In genomic region chr13:33270906-33271538, GRCh38 we compare ENCODE assay signal across 12 cellular contexts. TPM values are rescaled to one million over a fixed set of nuclear protein-coding genes. Genes with fewer than 3 reads are reported as not detected.
DNase-seq lines count a peak whose midpoint lies in the region; TF ChIP-seq lines count a peak whose summit lies in the region.
"Had no signal": no experiment of that assay in that cellular context is flagged by ENCODE, and none has a peak within 500 bp of the region (broad histone marks: within the 10 kb centered on the region; RNA-seq: fewer than 3 reads in every experiment).

No MANE protein-coding gene starts in this region.

- peaks cover 14% of the 10 kb centered on the region for H3K27me3 Mint-ChIP-seq in activated naive CD8-positive, alpha-beta T cell treated with anti-CD3 and anti-CD28 coated beads for 36 hours

- no peaks in the 10 kb centered on the region for H3K9me3 Mint-ChIP-seq in activated naive CD8-positive, alpha-beta T cell treated with anti-CD3 and anti-CD28 coated beads for 36 hours

- TF ChIP-seq CTCF in liver (IDR thresholded peaks at IDR 0.05; ENCODE audit: low read depth, low read length, missing input control) (no peak), coronary artery (IDR thresholded peaks at IDR 0.05) (no peak)

- H3K4me1 Mint-ChIP-seq in activated naive CD8-positive, alpha-beta T cell treated with anti-CD3 and anti-CD28 coated beads for 36 hours: no peaks in the 10 kb centered on the region

- no peak overlapping the region for H3K4me3 Mint-ChIP-seq in activated naive CD8-positive, alpha-beta T cell treated with anti-CD3 and anti-CD28 coated beads for 36 hours

- no peaks in the 10 kb centered on the region for H3K36me3 Mint-ChIP-seq in activated naive CD8-positive, alpha-beta T cell treated with anti-CD3 and anti-CD28 coated beads for 36 hours

- no peaks in the 10 kb centered on the region for H3K27me3 ChIP-seq in liver (ENCODE audit: control insufficient read depth in 4 of 4, insufficient read depth in 4 of 4, low read length in 3 of 4)
- H3K27me3 ChIP-seq: BLaER1, brain microvascular endothelial cell had no signal

- no peaks in the 10 kb centered on the region for H3K9me3 ChIP-seq in liver (ENCODE audit: control insufficient read depth in 4 of 4, low read length in 3 of 4)
- H3K9me3 ChIP-seq: BLaER1 had no signal

- H3K27ac ChIP-seq in liver (ENCODE audit: low read depth in 1 of 2, low read length in 2 of 2) (peak overlapping the region; percentile 9 to 66), substantia nigra (ENCODE audit: low read depth, low read length, poor library complexity, severe bottlenecking) (peak overlapping the region; percentile 43), coronary artery (peak overlapping the region in 1 of 2 donors; percentile 64)
- H3K27ac ChIP-seq: BLaER1, brain microvascular endothelial cell had no signal

- no peak overlapping the region for H3K9ac ChIP-seq in liver (ENCODE audit: low read depth in 1 of 2, low read length in 2 of 2)
- H3K9ac ChIP-seq: BLaER1 had no signal

- peaks cover 7 to 66% (median 37%) of the 10 kb centered on the region in 4 donors for H3K4me1 ChIP-seq in liver (ENCODE audit: control insufficient read depth in 4 of 4, insufficient read depth in 4 of 4, low read length in 3 of 4)
- H3K4me1 ChIP-seq: BLaER1 had no signal

- WGBS in liver: 61% methylated on average over 3 of the region's 3 CpGs

- no peaks in the 10 kb centered on the region for H3K36me3 ChIP-seq in liver (ENCODE audit: control insufficient read depth in 4 of 4, insufficient read depth in 3 of 4, low read depth in 1 of 4, low read length in 3 of 4)
- H3K36me3 ChIP-seq: BLaER1 had no signal

- no peak overlapping the region for H3K4me3 ChIP-seq in liver (ENCODE audit: low read depth in 1 of 3, low read length in 3 of 3)
- H3K4me3 ChIP-seq in coronary artery: no peak overlapping the region
- H3K4me3 ChIP-seq: BLaER1 had no signal

- H3K27ac Mint-ChIP-seq in activated naive CD8-positive, alpha-beta T cell treated with anti-CD3 and anti-CD28 coated beads for 36 hours: no peak overlapping the region

- DNase-seq in NCI-H446 (lab: John Stamatoyannopoulos, UW) (peak; percentile 36 to 61), epidermal melanocyte (ENCODE audit: insufficient read length, low spot score) (peak; percentile 63), substantia nigra (lab: John Stamatoyannopoulos, UW) (no peak), hepatic stellate cell (ENCODE audit: low spot score) (no peak), iPS-NIHi11 (ENCODE audit: low spot score) (no peak), coronary artery (ENCODE audit: low spot score) (no peak)
- no peak for DNase-seq in activated naive CD8-positive, alpha-beta T cell treated with anti-CD3 and anti-CD28 coated beads for 36 hours
- DNase-seq: activated T-cell treated with anti-CD3 and anti-CD28 coated beads for 4 hours, brain microvascular endothelial cell, NCI-H345 had no signal

- TF ChIP-seq RAD21 in liver (IDR thresholded peaks at IDR 0.05): no peak

TF ChIP-seq in liver, 16 proteins besides CTCF, POLR2A, EP300 and RAD21:
- TF ChIP-seq GABPA (IDR thresholded peaks at IDR 0.05 in 1 of 2, conservative IDR thresholded peaks at IDR 0.05 in 1 of 2) (no peak), FOXA1 (IDR thresholded peaks at IDR 0.05) (no peak), TAF1 (conservative IDR thresholded peaks at IDR 0.05) (no peak), SP1 (IDR thresholded peaks at IDR 0.05) (peak; percentile 28), HNF4A (conservative IDR thresholded peaks at IDR 0.05) (no peak), FOXA2 (IDR thresholded peaks at IDR 0.05) (peak; percentile 36), HNF4G (IDR thresholded peaks at IDR 0.05) (no peak), YY1 (IDR thresholded peaks at IDR 0.05) (no peak)
TF ChIP-seq in liver: peak in this region for 2.

RNA-seq across cellular contexts. Expression of gene STARD13, which starts 14.5 kb away (rescaled TPM):
- 10 to 100 TPM in 1 of 2 donors, 1 to 10 TPM in 1; 3.4 to 15.3 TPM for total RNA-seq in liver
- polyA plus RNA-seq in liver: 1 to 10 TPM; 2.7 to 8.0 TPM
- under 1 TPM in 1 of 2 experiments, not detected in 1; 0.23 TPM for total RNA-seq in activated naive CD8-positive, alpha-beta T cell treated with anti-CD3 and anti-CD28 coated beads for 36 hours

Comparison
In these comparisons a context has a peak if more than half of its experiments do, and no peak if none do; other contexts are left out.
1. DNase-seq: peak in NCI-H446 (2 of 2) and epidermal melanocyte (single experiment); none in substantia nigra (0 of 49), hepatic stellate cell (single experiment), iPS-NIHi11 (single experiment), coronary artery (single experiment) and activated naive CD8-positive, alpha-beta T cell treated with anti-CD3 and anti-CD28 coated beads for 36 hours (single experiment).